14 cellular contexts compared by ENCODE assay signal in the genomic region with DNA sequence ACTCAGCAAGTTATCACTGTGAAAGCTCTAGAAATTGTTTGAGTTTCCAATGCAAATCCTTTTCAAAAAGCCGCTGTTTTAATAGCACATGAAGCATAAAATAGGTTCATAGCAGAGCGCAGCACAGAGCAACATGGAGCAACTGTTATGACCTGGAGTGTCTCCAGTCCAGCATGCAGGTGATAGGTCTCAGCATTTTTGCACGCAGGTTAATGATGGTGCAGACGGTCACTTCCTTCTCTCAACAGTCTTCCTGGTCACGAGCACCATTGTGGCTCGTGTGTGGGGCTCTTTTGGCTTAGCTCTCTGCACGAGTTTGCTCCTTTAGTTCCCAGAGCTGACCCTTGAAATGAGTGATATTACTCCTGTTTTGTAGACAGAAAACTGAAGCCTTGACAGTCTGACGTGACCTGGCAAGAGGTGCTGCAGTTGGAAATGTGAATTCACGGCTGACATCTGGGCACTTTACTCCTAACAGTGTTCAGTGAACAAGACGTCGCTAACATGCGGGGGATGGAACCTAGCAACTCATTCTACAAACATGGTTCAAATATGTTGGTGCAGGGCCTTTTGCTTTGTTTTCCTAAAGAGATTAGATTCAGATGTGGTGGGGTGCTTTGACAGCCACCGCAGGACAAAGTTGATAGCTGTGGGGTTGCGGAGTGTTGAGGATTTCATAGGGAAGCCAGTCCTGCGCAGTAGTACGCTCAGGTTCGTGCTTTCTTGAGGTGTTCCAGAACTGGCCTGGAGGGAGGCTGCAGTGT. TPM values are rescaled to one million over a fixed set of nuclear protein-coding genes. Genes with fewer than 3 reads are reported as not detected.
DNase-seq lines count a peak whose midpoint lies in the region; ATAC-seq, FAIRE-seq and TF ChIP-seq lines count a peak whose summit lies in the region.
"Had no signal": no experiment of that assay in that cellular context is flagged by ENCODE, and none has a peak within 500 bp of the region (broad histone marks: within the 10 kb centered on the region; RNA-seq: fewer than 3 reads in every experiment).

No MANE protein-coding gene starts in this region.

- H3K27ac ChIP-seq in RWPE2 (ENCODE audit: poor library complexity, severe bottlenecking), result no peak overlapping the region
- H3K27ac ChIP-seq in hepatocyte, result no peak overlapping the region
- H3K27ac ChIP-seq: parathyroid adenoma had no signal

- no peak for DNase-seq in activated naive CD4-positive, alpha-beta T cell treated with anti-CD3 and anti-CD28 coated beads, Interleukin-2, amount 10 ng/mL, durations not matched to agents 7 days and 5 days
- no peak for DNase-seq in activated naive CD4-positive, alpha-beta T cell treated with anti-CD3 and anti-CD28 coated beads, Interleukin-2, amount 50 U/mL, for 16 hours
- peak; percentile 15 for DNase-seq in RWPE2 (ENCODE audit: low spot score)
- no peak for DNase-seq in hepatocyte (ENCODE audit: low spot score)
- no peak for DNase-seq in germinal center (ENCODE audit: low spot score)
- no peak for DNase-seq in D721Med (ENCODE audit: insufficient read length, low spot score)
- DNase-seq: H7; NCI-H1930; stimulated activated naive CD8-positive, alpha-beta T cell treated with anti-CD3 and anti-CD28 coated beads, Interleukin-15, amount 100 ng/mL, for 72 hours had no signal

- peaks cover 100% of the 10 kb centered on the region for H3K79me2 ChIP-seq in hepatocyte

- no peak for ATAC-seq in RWPE2 (ENCODE audit: low read depth)
- no peak for ATAC-seq in stimulated activated memory B cell treated with anti-CD40 and anti-IgM and Interleukin-4, amounts not matched to agents 10 μg/mL and 1 μg/mL and 100 μg/mL, for 72 hours
- no peak for ATAC-seq in GM21526 (IDR thresholded peaks at IDR 0.05; ENCODE audit: low FRiP score, unreplicated experiment)
- ATAC-seq: stimulated activated naive CD8-positive, alpha-beta T cell treated with anti-CD3 and anti-CD28 coated beads, Interleukin-15, amount 100 ng/mL, for 72 hours had no signal

- no peak for FAIRE-seq in D721Med (lab: Jason Lieb, UNC)

- WGBS in hepatocyte (ENCODE audit: low lambda C conversion rate, missing lambda C conversion rate), result 60% methylated on average over 17 of the region's 17 CpGs

- H3K4me1 ChIP-seq in RWPE2 (ENCODE audit: insufficient read depth, poor library complexity, severe bottlenecking) (no peaks in the 10 kb centered on the region), hepatocyte (ENCODE audit: insufficient read depth) (peaks cover 3% of the 10 kb centered on the region)

- H4K20me1 ChIP-seq in hepatocyte (ENCODE audit: insufficient read depth, poor library complexity, severe bottlenecking), result peaks cover 100% of the 10 kb centered on the region

- H3K4me2 ChIP-seq in hepatocyte, result peak overlapping the region; percentile 37
- H3K4me2 ChIP-seq: smooth muscle cell had no signal

- no peaks in the 10 kb centered on the region for H3K9me3 Mint-ChIP-seq in activated naive CD4-positive, alpha-beta T cell treated with anti-CD3 and anti-CD28 coated beads, Interleukin-2, amount 10 ng/mL, durations not matched to agents 7 days and 5 days
- H3K9me3 Mint-ChIP-seq in stimulated activated memory B cell treated with anti-CD40 and anti-IgM and Interleukin-4, amounts not matched to agents 10 μg/mL and 1 μg/mL and 100 μg/mL, for 72 hours, result no peaks in the 10 kb centered on the region
- H3K9me3 Mint-ChIP-seq: memory B cell; stimulated activated naive CD8-positive, alpha-beta T cell treated with anti-CD3 and anti-CD28 coated beads, Interleukin-15, amount 100 ng/mL, for 72 hours had no signal

- peaks cover 34% of the 10 kb centered on the region for H3K36me3 Mint-ChIP-seq in activated naive CD4-positive, alpha-beta T cell treated with anti-CD3 and anti-CD28 coated beads, Interleukin-2, amount 10 ng/mL, durations not matched to agents 7 days and 5 days
- H3K36me3 Mint-ChIP-seq in stimulated activated memory B cell treated with anti-CD40 and anti-IgM and Interleukin-4, amounts not matched to agents 10 μg/mL and 1 μg/mL and 100 μg/mL, for 72 hours, result peaks cover 54% of the 10 kb centered on the region

- H3K27me3 Mint-ChIP-seq in activated naive CD4-positive, alpha-beta T cell treated with anti-CD3 and anti-CD28 coated beads, Interleukin-2, amount 10 ng/mL, durations not matched to agents 7 days and 5 days, result no peaks in the 10 kb centered on the region
- no peaks in the 10 kb centered on the region for H3K27me3 Mint-ChIP-seq in stimulated activated memory B cell treated with anti-CD40 and anti-IgM and Interleukin-4, amounts not matched to agents 10 μg/mL and 1 μg/mL and 100 μg/mL, for 72 hours
- H3K27me3 Mint-ChIP-seq: memory B cell; stimulated activated naive CD8-positive, alpha-beta T cell treated with anti-CD3 and anti-CD28 coated beads, Interleukin-15, amount 100 ng/mL, for 72 hours had no signal

- no peaks in the 10 kb centered on the region for H3K9me2 ChIP-seq in hepatocyte (replicated peaks; ENCODE audit: insufficient read depth)

- no peaks in the 10 kb centered on the region for H3K27me3 ChIP-seq in RWPE2 (ENCODE audit: insufficient read depth, poor library complexity, severe bottlenecking)
- H3K27me3 ChIP-seq in hepatocyte, result no peaks in the 10 kb centered on the region

- H3K36me3 ChIP-seq in RWPE2 (ENCODE audit: low read depth), result peaks cover 51% of the 10 kb centered on the region
- H3K36me3 ChIP-seq in hepatocyte (replicated peaks; ENCODE audit: insufficient read depth, low read depth), result no peaks in the 10 kb centered on the region

- CTCF ChIA-PET in activated naive CD4-positive, alpha-beta T cell treated with anti-CD3 and anti-CD28 coated beads, Interleukin-2, amount 10 ng/mL, durations not matched to agents 7 days and 5 days (lab: Charles Lee), result interaction anchor here (1.1 kb wide), 1 partner anchor 22 kb away, joined by 3 read pairs; no protein-coding TSS in a partner anchor

- H3K4me3 ChIP-seq in RWPE2 (ENCODE audit: severe bottlenecking) (no peak overlapping the region), hepatocyte (no peak overlapping the region)
- H3K4me3 ChIP-seq: smooth muscle cell had no signal

- H3K4me1 Mint-ChIP-seq in activated naive CD4-positive, alpha-beta T cell treated with anti-CD3 and anti-CD28 coated beads, Interleukin-2, amount 10 ng/mL, durations not matched to agents 7 days and 5 days, result peaks cover 75% of the 10 kb centered on the region
- H3K4me1 Mint-ChIP-seq in stimulated activated memory B cell treated with anti-CD40 and anti-IgM and Interleukin-4, amounts not matched to agents 10 μg/mL and 1 μg/mL and 100 μg/mL, for 72 hours, result peaks cover 94% of the 10 kb centered on the region

- no peak overlapping the region for H3K4me3 Mint-ChIP-seq in activated naive CD4-positive, alpha-beta T cell treated with anti-CD3 and anti-CD28 coated beads, Interleukin-2, amount 10 ng/mL, durations not matched to agents 7 days and 5 days
- no peak overlapping the region for H3K4me3 Mint-ChIP-seq in stimulated activated memory B cell treated with anti-CD40 and anti-IgM and Interleukin-4, amounts not matched to agents 10 μg/mL and 1 μg/mL and 100 μg/mL, for 72 hours

- H2AFZ ChIP-seq in hepatocyte, result no peak overlapping the region
- H2AFZ ChIP-seq: parathyroid adenoma had no signal

- no peaks in the 10 kb centered on the region for H3K9me3 ChIP-seq in RWPE2 (ENCODE audit: severe bottlenecking)
- no peaks in the 10 kb centered on the region for H3K9me3 ChIP-seq in hepatocyte (ENCODE audit: low read depth)

- peak overlapping the region; percentile 3 for H3K27ac Mint-ChIP-seq in activated naive CD4-positive, alpha-beta T cell treated with anti-CD3 and anti-CD28 coated beads, Interleukin-2, amount 10 ng/mL, durations not matched to agents 7 days and 5 days
- peak overlapping the region; percentile 61 for H3K27ac Mint-ChIP-seq in stimulated activated memory B cell treated with anti-CD40 and anti-IgM and Interleukin-4, amounts not matched to agents 10 μg/mL and 1 μg/mL and 100 μg/mL, for 72 hours
- H3K27ac Mint-ChIP-seq: stimulated activated naive CD8-positive, alpha-beta T cell treated with anti-CD3 and anti-CD28 coated beads, Interleukin-15, amount 100 ng/mL, for 72 hours had no signal

- TF ChIP-seq CTCF in RWPE2 (IDR thresholded peaks at IDR 0.05; ENCODE audit: poor library complexity, severe bottlenecking) (no peak), hepatocyte (IDR thresholded peaks at IDR 0.05; ENCODE audit: poor library complexity) (no peak), D721Med (IDR thresholded peaks at IDR 0.05; ENCODE audit: insufficient read depth, missing control alignments) (no peak)

RNA-seq across cellular contexts. Expression of a gene that starts 10.1 kb away (rescaled TPM):
- 8.7 and 14.1 TPM in 2 replicates for total RNA-seq in hepatocyte
- polyA plus RNA-seq in hepatocyte, result 6.8 and 7.3 TPM in 2 replicates
